ENCODE assay signal across 15 cellular contexts in genomic region chr14:105989746-105990302, GRCh38.
DNase-seq lines count a peak whose midpoint lies in the region; ATAC-seq and TF ChIP-seq lines count a peak whose summit lies in the region.
"Had no signal": no experiment of that assay in that cellular context is flagged by ENCODE, and none has a peak within 500 bp of the region (broad histone marks: within the 10 kb centered on the region; RNA-seq: fewer than 3 reads in every experiment).

No MANE protein-coding gene starts in this region.

- no peaks in the 10 kb centered on the region for H3K36me3 Mint-ChIP-seq in T-helper 1 cell treated with Interleukin-12 subunit alpha and Interleukin-12 subunit beta and Interleukin-4 antibody, amounts not matched to agents 30 μg/mL and 1 μg/mL, for 36 hours (ENCODE audit: low read depth)
- H3K36me3 Mint-ChIP-seq in activated naive CD8-positive, alpha-beta T cell, result no peaks in the 10 kb centered on the region

- H3K4me3 Mint-ChIP-seq in T-helper 1 cell treated with Interleukin-12 subunit alpha and Interleukin-12 subunit beta and Interleukin-4 antibody, amounts not matched to agents 30 μg/mL and 1 μg/mL, for 36 hours, result no peak overlapping the region
- no peak overlapping the region for H3K4me3 Mint-ChIP-seq in activated naive CD8-positive, alpha-beta T cell
- H3K4me3 Mint-ChIP-seq: mesothelial cell of epicardium had no signal

- ATAC-seq in Right ventricle myocardium inferior, result no peak
- ATAC-seq: A549 had no signal

- peaks cover 67% of the 10 kb centered on the region for H3K4me1 Mint-ChIP-seq in T-helper 1 cell treated with Interleukin-12 subunit alpha and Interleukin-12 subunit beta and Interleukin-4 antibody, amounts not matched to agents 30 μg/mL and 1 μg/mL, for 36 hours (ENCODE audit: low read depth)
- peaks cover 58% of the 10 kb centered on the region for H3K4me1 Mint-ChIP-seq in activated naive CD8-positive, alpha-beta T cell (ENCODE audit: low read depth)
- H3K4me1 Mint-ChIP-seq: mesothelial cell of epicardium had no signal

- H3K9me3 ChIP-seq in BE2C, result no peaks in the 10 kb centered on the region
- H3K9me3 ChIP-seq: A549, adrenal gland, testis had no signal

- no peaks in the 10 kb centered on the region for H3K9me3 Mint-ChIP-seq in T-helper 1 cell treated with Interleukin-12 subunit alpha and Interleukin-12 subunit beta and Interleukin-4 antibody, amounts not matched to agents 30 μg/mL and 1 μg/mL, for 36 hours
- H3K9me3 Mint-ChIP-seq in activated naive CD8-positive, alpha-beta T cell (ENCODE audit: low read depth), result no peaks in the 10 kb centered on the region

- H3K4me3 ChIP-seq in BE2C (ENCODE audit: low read depth, low read length), result no peak overlapping the region
- H3K4me3 ChIP-seq: A549, adrenal gland, testis had no signal

- H3K4me1 ChIP-seq in BE2C, result no peaks in the 10 kb centered on the region
- H3K4me1 ChIP-seq: A549, adrenal gland, testis had no signal

- DNase-seq in NCI-H510A treated with DMSO at 0.1 percent for 48 hours (lab: John Stamatoyannopoulos, UW) (peak; percentile 17), NCI-H510A (lab: John Stamatoyannopoulos, UW) (no peak), COLO668 (lab: John Stamatoyannopoulos, UW; ENCODE audit: unreplicated experiment) (peak; percentile 79), COR-L47 (lab: John Stamatoyannopoulos, UW) (no peak), BE2C (no peak), Right ventricle myocardium inferior (ENCODE audit: missing footprints) (no peak)
- DNase-seq: adrenal gland, islet precursor cell, nucleus accumbens, OCI-M1, testis had no signal

- no peaks in the 10 kb centered on the region for H3K27me3 ChIP-seq in BE2C
- H3K27me3 ChIP-seq: testis had no signal

- H3K36me3 ChIP-seq in BE2C, result no peaks in the 10 kb centered on the region
- H3K36me3 ChIP-seq: adrenal gland had no signal

- intact Hi-C loops in Right ventricle myocardium inferior (cut with DNase I), result no loop called here

- H3K27me3 Mint-ChIP-seq in T-helper 1 cell treated with Interleukin-12 subunit alpha and Interleukin-12 subunit beta and Interleukin-4 antibody, amounts not matched to agents 30 μg/mL and 1 μg/mL, for 36 hours (ENCODE audit: low read depth), result no peaks in the 10 kb centered on the region
- no peaks in the 10 kb centered on the region for H3K27me3 Mint-ChIP-seq in activated naive CD8-positive, alpha-beta T cell

- H3K27ac Mint-ChIP-seq in T-helper 1 cell treated with Interleukin-12 subunit alpha and Interleukin-12 subunit beta and Interleukin-4 antibody, amounts not matched to agents 30 μg/mL and 1 μg/mL, for 36 hours, result peak overlapping the region; percentile 67
- peak overlapping the region; percentile 37 for H3K27ac Mint-ChIP-seq in activated naive CD8-positive, alpha-beta T cell
- H3K27ac Mint-ChIP-seq: mesothelial cell of epicardium had no signal

- no peak for TF ChIP-seq CTCF in BE2C (IDR thresholded peaks at IDR 0.05; ENCODE audit: low read depth, low read length)

Comparison
In these comparisons a context has a peak if more than half of its experiments do, and no peak if none do; other contexts are left out.
1. DNase-seq: peak in NCI-H510A treated with DMSO at 0.1 percent for 48 hours (single experiment) and COLO668 (single experiment); none in NCI-H510A (single experiment), COR-L47 (single experiment), BE2C (single experiment) and Right ventricle myocardium inferior (single experiment).